Comparison of ENCODE assay signal across 2 cellular contexts in the genomic region with DNA sequence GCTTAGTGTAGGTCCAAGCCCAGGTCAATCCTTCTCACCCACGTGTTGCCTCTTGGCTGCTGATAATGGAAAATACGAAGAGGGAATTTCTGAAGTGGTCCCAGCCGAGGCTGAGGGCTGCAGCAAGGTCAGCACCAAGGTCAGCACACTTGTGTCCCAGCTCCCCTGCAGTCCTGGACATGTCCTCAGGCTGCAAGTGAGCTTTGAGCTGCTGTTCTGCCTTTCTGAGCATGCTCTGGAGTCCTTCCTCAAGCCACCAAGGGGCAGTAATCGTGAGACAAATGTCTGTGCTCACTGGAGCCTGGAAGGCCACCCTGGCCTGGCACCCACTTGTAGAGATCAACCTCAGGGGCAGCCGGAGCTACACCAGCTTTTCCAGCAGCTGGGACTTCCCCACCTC.
TF ChIP-seq lines count a peak whose summit lies in the region.

No MANE protein-coding gene starts in this region.

TF ChIP-seq in IMR-90, 13 proteins besides CTCF, POLR2A, EP300 and RAD21:
- TF ChIP-seq, protein P1, sequence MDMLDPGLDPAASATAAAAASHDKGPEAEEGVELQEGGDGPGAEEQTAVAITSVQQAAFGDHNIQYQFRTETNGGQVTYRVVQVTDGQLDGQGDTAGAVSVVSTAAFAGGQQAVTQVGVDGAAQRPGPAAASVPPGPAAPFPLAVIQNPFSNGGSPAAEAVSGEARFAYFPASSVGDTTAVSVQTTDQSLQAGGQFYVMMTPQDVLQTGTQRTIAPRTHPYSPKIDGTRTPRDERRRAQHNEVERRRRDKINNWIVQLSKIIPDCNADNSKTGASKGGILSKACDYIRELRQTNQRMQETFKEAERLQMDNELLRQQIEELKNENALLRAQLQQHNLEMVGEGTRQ (IDR thresholded peaks at IDR 0.05; ENCODE audit: low read depth, low read length), result no peak
- TF ChIP-seq BHLHE40 (IDR thresholded peaks at IDR 0.05; ENCODE audit: low read depth, low read length), result no peak
- no peak for TF ChIP-seq SMC3 (IDR thresholded peaks at IDR 0.05; ENCODE audit: low read depth, low read length)
- no peak for TF ChIP-seq RFX5 (IDR thresholded peaks at IDR 0.05; ENCODE audit: low read depth, low read length)
- no peak for TF ChIP-seq MAFK (IDR thresholded peaks at IDR 0.05; ENCODE audit: low read depth, low read length)
- TF ChIP-seq FOS (IDR thresholded peaks at IDR 0.05; ENCODE audit: low read depth, low read length), result no peak
- TF ChIP-seq MAZ (IDR thresholded peaks at IDR 0.05; ENCODE audit: borderline replicate concordance, low read depth, low read length), result no peak
- TF ChIP-seq RCOR1 (IDR thresholded peaks at IDR 0.05; ENCODE audit: insufficient replicate concordance, low read length), result no peak
- TF ChIP-seq MXI1 (IDR thresholded peaks at IDR 0.05; ENCODE audit: borderline replicate concordance, low read depth, low read length), result no peak
- TF ChIP-seq NFE2L2 (IDR thresholded peaks at IDR 0.05; ENCODE audit: low read depth, low read length), result no peak
- TF ChIP-seq CHD1 (IDR thresholded peaks at IDR 0.05; ENCODE audit: low read depth, low read length), result no peak
- TF ChIP-seq, protein P2, sequence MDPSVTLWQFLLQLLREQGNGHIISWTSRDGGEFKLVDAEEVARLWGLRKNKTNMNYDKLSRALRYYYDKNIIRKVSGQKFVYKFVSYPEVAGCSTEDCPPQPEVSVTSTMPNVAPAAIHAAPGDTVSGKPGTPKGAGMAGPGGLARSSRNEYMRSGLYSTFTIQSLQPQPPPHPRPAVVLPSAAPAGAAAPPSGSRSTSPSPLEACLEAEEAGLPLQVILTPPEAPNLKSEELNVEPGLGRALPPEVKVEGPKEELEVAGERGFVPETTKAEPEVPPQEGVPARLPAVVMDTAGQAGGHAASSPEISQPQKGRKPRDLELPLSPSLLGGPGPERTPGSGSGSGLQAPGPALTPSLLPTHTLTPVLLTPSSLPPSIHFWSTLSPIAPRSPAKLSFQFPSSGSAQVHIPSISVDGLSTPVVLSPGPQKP (IDR thresholded peaks at IDR 0.05; ENCODE audit: borderline replicate concordance, low read depth, low read length), result no peak
- TF ChIP-seq CEBPB (IDR thresholded peaks at IDR 0.05; ENCODE audit: low read depth, low read length), result no peak

TF ChIP-seq in K562, 482 proteins besides CTCF, POLR2A, EP300 and RAD21:
- TF ChIP-seq SAFB2 (IDR thresholded peaks at IDR 0.05; ENCODE audit: borderline replicate concordance, low read depth, low read length, severe bottlenecking), result no peak
- TF ChIP-seq, protein P3, sequence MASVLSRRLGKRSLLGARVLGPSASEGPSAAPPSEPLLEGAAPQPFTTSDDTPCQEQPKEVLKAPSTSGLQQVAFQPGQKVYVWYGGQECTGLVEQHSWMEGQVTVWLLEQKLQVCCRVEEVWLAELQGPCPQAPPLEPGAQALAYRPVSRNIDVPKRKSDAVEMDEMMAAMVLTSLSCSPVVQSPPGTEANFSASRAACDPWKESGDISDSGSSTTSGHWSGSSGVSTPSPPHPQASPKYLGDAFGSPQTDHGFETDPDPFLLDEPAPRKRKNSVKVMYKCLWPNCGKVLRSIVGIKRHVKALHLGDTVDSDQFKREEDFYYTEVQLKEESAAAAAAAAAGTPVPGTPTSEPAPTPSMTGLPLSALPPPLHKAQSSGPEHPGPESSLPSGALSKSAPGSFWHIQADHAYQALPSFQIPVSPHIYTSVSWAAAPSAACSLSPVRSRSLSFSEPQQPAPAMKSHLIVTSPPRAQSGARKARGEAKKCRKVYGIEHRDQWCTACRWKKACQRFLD (CRISPR knock-in tag; IDR thresholded peaks at IDR 0.05), result no peak
- peak; percentile 56 to 69 for TF ChIP-seq NRF1 (conservative IDR thresholded peaks at IDR 0.05 in 1 of 2, IDR thresholded peaks at IDR 0.05 in 1 of 2)
- TF ChIP-seq, protein P4, sequence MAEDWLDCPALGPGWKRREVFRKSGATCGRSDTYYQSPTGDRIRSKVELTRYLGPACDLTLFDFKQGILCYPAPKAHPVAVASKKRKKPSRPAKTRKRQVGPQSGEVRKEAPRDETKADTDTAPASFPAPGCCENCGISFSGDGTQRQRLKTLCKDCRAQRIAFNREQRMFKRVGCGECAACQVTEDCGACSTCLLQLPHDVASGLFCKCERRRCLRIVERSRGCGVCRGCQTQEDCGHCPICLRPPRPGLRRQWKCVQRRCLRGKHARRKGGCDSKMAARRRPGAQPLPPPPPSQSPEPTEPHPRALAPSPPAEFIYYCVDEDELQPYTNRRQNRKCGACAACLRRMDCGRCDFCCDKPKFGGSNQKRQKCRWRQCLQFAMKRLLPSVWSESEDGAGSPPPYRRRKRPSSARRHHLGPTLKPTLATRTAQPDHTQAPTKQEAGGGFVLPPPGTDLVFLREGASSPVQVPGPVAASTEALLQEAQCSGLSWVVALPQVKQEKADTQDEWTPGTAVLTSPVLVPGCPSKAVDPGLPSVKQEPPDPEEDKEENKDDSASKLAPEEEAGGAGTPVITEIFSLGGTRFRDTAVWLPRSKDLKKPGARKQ (CRISPR knock-in tag; IDR thresholded peaks at IDR 0.05), result no peak
- TF ChIP-seq, protein P5, sequence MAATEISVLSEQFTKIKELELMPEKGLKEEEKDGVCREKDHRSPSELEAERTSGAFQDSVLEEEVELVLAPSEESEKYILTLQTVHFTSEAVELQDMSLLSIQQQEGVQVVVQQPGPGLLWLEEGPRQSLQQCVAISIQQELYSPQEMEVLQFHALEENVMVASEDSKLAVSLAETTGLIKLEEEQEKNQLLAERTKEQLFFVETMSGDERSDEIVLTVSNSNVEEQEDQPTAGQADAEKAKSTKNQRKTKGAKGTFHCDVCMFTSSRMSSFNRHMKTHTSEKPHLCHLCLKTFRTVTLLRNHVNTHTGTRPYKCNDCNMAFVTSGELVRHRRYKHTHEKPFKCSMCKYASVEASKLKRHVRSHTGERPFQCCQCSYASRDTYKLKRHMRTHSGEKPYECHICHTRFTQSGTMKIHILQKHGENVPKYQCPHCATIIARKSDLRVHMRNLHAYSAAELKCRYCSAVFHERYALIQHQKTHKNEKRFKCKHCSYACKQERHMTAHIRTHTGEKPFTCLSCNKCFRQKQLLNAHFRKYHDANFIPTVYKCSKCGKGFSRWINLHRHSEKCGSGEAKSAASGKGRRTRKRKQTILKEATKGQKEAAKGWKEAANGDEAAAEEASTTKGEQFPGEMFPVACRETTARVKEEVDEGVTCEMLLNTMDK (IDR thresholded peaks at IDR 0.05; ENCODE audit: borderline replicate concordance, insufficient read depth, low read depth, low read length, poor library complexity, severe bottlenecking), result no peak
- TF ChIP-seq, protein P6, sequence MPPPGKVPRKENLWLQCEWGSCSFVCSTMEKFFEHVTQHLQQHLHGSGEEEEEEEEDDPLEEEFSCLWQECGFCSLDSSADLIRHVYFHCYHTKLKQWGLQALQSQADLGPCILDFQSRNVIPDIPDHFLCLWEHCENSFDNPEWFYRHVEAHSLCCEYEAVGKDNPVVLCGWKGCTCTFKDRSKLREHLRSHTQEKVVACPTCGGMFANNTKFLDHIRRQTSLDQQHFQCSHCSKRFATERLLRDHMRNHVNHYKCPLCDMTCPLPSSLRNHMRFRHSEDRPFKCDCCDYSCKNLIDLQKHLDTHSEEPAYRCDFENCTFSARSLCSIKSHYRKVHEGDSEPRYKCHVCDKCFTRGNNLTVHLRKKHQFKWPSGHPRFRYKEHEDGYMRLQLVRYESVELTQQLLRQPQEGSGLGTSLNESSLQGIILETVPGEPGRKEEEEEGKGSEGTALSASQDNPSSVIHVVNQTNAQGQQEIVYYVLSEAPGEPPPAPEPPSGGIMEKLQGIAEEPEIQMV (tag; conservative IDR thresholded peaks at IDR 0.05; ENCODE audit: low read depth), result no peak
- TF ChIP-seq TEAD2 (tag; IDR thresholded peaks at IDR 0.05), result no peak
- no peak for TF ChIP-seq MEF2D (tag; conservative IDR thresholded peaks at IDR 0.05; ENCODE audit: low read depth)
- TF ChIP-seq, protein P7, sequence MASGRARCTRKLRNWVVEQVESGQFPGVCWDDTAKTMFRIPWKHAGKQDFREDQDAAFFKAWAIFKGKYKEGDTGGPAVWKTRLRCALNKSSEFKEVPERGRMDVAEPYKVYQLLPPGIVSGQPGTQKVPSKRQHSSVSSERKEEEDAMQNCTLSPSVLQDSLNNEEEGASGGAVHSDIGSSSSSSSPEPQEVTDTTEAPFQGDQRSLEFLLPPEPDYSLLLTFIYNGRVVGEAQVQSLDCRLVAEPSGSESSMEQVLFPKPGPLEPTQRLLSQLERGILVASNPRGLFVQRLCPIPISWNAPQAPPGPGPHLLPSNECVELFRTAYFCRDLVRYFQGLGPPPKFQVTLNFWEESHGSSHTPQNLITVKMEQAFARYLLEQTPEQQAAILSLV (tag; IDR thresholded peaks at IDR 0.05), result no peak
- TF ChIP-seq NFE2 (IDR thresholded peaks at IDR 0.05; ENCODE audit: low read depth), result no peak
- TF ChIP-seq, protein P8, sequence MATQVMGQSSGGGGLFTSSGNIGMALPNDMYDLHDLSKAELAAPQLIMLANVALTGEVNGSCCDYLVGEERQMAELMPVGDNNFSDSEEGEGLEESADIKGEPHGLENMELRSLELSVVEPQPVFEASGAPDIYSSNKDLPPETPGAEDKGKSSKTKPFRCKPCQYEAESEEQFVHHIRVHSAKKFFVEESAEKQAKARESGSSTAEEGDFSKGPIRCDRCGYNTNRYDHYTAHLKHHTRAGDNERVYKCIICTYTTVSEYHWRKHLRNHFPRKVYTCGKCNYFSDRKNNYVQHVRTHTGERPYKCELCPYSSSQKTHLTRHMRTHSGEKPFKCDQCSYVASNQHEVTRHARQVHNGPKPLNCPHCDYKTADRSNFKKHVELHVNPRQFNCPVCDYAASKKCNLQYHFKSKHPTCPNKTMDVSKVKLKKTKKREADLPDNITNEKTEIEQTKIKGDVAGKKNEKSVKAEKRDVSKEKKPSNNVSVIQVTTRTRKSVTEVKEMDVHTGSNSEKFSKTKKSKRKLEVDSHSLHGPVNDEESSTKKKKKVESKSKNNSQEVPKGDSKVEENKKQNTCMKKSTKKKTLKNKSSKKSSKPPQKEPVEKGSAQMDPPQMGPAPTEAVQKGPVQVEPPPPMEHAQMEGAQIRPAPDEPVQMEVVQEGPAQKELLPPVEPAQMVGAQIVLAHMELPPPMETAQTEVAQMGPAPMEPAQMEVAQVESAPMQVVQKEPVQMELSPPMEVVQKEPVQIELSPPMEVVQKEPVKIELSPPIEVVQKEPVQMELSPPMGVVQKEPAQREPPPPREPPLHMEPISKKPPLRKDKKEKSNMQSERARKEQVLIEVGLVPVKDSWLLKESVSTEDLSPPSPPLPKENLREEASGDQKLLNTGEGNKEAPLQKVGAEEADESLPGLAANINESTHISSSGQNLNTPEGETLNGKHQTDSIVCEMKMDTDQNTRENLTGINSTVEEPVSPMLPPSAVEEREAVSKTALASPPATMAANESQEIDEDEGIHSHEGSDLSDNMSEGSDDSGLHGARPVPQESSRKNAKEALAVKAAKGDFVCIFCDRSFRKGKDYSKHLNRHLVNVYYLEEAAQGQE (CRISPR knock-in tag; IDR thresholded peaks at IDR 0.05; ENCODE audit: low read depth), result peak; percentile 82; the same call in 1 of the 2 replicates
- TF ChIP-seq SMARCB1 (IDR thresholded peaks at IDR 0.05; ENCODE audit: insufficient read length, low read depth), result no peak
- TF ChIP-seq, protein P9, sequence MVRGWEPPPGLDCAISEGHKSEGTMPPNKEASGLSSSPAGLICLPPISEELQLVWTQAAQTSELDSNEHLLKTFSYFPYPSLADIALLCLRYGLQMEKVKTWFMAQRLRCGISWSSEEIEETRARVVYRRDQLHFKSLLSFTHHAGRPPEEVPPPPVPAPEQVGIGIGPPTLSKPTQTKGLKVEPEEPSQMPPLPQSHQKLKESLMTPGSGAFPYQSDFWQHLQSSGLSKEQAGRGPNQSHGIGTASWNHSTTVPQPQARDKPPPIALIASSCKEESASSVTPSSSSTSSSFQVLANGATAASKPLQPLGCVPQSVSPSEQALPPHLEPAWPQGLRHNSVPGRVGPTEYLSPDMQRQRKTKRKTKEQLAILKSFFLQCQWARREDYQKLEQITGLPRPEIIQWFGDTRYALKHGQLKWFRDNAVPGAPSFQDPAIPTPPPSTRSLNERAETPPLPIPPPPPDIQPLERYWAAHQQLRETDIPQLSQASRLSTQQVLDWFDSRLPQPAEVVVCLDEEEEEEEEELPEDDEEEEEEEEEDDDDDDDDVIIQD (CRISPR knock-in tag; IDR thresholded peaks at IDR 0.05), result no peak
- no peak for TF ChIP-seq KLF10 (CRISPR knock-in tag; IDR thresholded peaks at IDR 0.05)
- TF ChIP-seq EHMT2 (IDR thresholded peaks at IDR 0.05), result peak; percentile 83
- TF ChIP-seq, protein P10, sequence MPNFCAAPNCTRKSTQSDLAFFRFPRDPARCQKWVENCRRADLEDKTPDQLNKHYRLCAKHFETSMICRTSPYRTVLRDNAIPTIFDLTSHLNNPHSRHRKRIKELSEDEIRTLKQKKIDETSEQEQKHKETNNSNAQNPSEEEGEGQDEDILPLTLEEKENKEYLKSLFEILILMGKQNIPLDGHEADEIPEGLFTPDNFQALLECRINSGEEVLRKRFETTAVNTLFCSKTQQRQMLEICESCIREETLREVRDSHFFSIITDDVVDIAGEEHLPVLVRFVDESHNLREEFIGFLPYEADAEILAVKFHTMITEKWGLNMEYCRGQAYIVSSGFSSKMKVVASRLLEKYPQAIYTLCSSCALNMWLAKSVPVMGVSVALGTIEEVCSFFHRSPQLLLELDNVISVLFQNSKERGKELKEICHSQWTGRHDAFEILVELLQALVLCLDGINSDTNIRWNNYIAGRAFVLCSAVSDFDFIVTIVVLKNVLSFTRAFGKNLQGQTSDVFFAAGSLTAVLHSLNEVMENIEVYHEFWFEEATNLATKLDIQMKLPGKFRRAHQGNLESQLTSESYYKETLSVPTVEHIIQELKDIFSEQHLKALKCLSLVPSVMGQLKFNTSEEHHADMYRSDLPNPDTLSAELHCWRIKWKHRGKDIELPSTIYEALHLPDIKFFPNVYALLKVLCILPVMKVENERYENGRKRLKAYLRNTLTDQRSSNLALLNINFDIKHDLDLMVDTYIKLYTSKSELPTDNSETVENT (CRISPR knock-in tag; IDR thresholded peaks at IDR 0.05), result no peak
- no peak for TF ChIP-seq SNRNP70 (optimal IDR thresholded peaks at IDR 0.05; ENCODE audit: low read depth, low read length)
- 0 out of 2 replicates have a peak, but pooled peaks have one; percentile 47 for TF ChIP-seq MIER1 (IDR thresholded peaks at IDR 0.05; ENCODE audit: low read depth)
- TF ChIP-seq ZNF347 (CRISPR knock-in tag; IDR thresholded peaks at IDR 0.05; ENCODE audit: low read depth), result no peak
- TF ChIP-seq ESRRA (IDR thresholded peaks at IDR 0.05; ENCODE audit: borderline replicate concordance, low read depth), result 0 out of 2 replicates have a peak, but pooled peaks have one; percentile 54
- TF ChIP-seq TOE1 (IDR thresholded peaks at IDR 0.05; ENCODE audit: borderline replicate concordance), result no peak
- TF ChIP-seq TOE1 (CRISPR knock-in tag; IDR thresholded peaks at IDR 0.05; ENCODE audit: borderline replicate concordance, low read depth), result no peak
- TF ChIP-seq ZNF77 (CRISPR knock-in tag; IDR thresholded peaks at IDR 0.05), result no peak
- TF ChIP-seq, protein P11, sequence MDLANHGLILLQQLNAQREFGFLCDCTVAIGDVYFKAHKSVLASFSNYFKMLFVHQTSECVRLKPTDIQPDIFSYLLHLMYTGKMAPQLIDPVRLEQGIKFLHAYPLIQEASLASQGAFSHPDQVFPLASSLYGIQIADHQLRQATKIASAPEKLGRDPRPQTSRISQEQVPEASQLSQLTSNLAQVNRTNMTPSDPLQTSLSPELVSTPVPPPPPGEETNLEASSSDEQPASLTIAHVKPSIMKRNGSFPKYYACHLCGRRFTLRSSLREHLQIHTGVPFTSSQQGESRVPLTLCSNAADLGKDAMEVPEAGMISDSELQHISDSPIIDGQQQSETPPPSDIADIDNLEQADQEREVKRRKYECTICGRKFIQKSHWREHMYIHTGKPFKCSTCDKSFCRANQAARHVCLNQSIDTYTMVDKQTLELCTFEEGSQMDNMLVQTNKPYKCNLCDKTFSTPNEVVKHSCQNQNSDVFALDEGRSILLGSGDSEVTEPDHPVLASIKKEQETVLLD (IDR thresholded peaks at IDR 0.05), result no peak
- no peak for TF ChIP-seq HSF4 (CRISPR knock-in tag; IDR thresholded peaks at IDR 0.05; ENCODE audit: borderline replicate concordance)
- TF ChIP-seq ZBTB17 (CRISPR knock-in tag; IDR thresholded peaks at IDR 0.05), result no peak
